Comparison of ENCODE assay signal across 28 cellular contexts in genomic region chr9:83070257-83070656, GRCh38. TPM values are rescaled to one million over a fixed set of nuclear protein-coding genes. Genes with fewer than 3 reads are reported as not detected.
A peak's percentile ranks its signal among the peaks of the same experiment; 100 is the strongest.
DNase-seq lines count a peak whose midpoint lies in the region; TF ChIP-seq lines count a peak whose summit lies in the region.
"Had no signal": no experiment of that assay in that cellular context is flagged by ENCODE, and none has a peak within 500 bp of the region (broad histone marks: within the 10 kb centered on the region; RNA-seq: fewer than 3 reads in every experiment).

No MANE protein-coding gene starts in this region.

- DNase-seq in AG08396 (ENCODE audit: low spot score) (peak; percentile 13), GM23248 (peak; percentile 87), adipocyte (ENCODE audit: low read depth) (peak; percentile 55), foreskin fibroblast (peak; percentile 32 to 75), posterior cingulate gyrus (no peak), ureter (ENCODE audit: low spot score) (no peak), PC-9 (no peak)
- no peak for DNase-seq in activated naive CD8-positive, alpha-beta T cell treated with anti-CD3 and anti-CD28 coated beads for 36 hours
- DNase-seq: ACHN; activated CD4-positive, alpha-beta T cell treated with anti-CD3 and anti-CD28 coated beads, Interleukin-2, amount 50 U/mL, for 1 hour; activated CD8-positive, alpha-beta memory T cell treated with anti-CD3 and anti-CD28 coated beads, Interleukin-2, amount 50 U/mL, for 48 hours; activated effector memory CD4-positive, alpha-beta T cell treated with anti-CD3 and anti-CD28 coated beads, Interleukin-2, amount 50 U/mL, for 16 hours; caudate nucleus; CD8-positive, alpha-beta memory T cell; DMS79; dorsolateral prefrontal cortex; left colon; MG63; natural killer cell; NCI-H1436; NCI-H526; pancreas; right lobe of liver; SIG-M5 had no signal

- TF ChIP-seq CTCF in foreskin fibroblast (IDR thresholded peaks at IDR 0.05; ENCODE audit: low read depth, low read length) = no peak
- no peak for TF ChIP-seq CTCF in PC-9 (conservative IDR thresholded peaks at IDR 0.05)

- H3K4me1 Mint-ChIP-seq in activated naive CD8-positive, alpha-beta T cell treated with anti-CD3 and anti-CD28 coated beads for 36 hours = no peaks in the 10 kb centered on the region
- H3K4me1 Mint-ChIP-seq: CD8-positive, alpha-beta memory T cell; natural killer cell; stimulated activated memory B cell treated with anti-CD40 and anti-IgM and Interleukin-4, amounts not matched to agents 10 μg/mL and 1 μg/mL and 100 μg/mL, for 72 hours had no signal

- H3K27me3 Mint-ChIP-seq in activated naive CD8-positive, alpha-beta T cell treated with anti-CD3 and anti-CD28 coated beads for 36 hours = peaks cover 11% of the 10 kb centered on the region
- H3K27me3 Mint-ChIP-seq: CD8-positive, alpha-beta memory T cell; stimulated activated memory B cell treated with anti-CD40 and anti-IgM and Interleukin-4, amounts not matched to agents 10 μg/mL and 1 μg/mL and 100 μg/mL, for 72 hours had no signal

- H2AFZ ChIP-seq in GM23248 = no peak overlapping the region
- no peak overlapping the region for H2AFZ ChIP-seq in PC-9

- no peak overlapping the region for H3K4me3 ChIP-seq in GM23248
- H3K4me3 ChIP-seq in adipocyte (ENCODE audit: low read length) = no peak overlapping the region
- no peak overlapping the region for H3K4me3 ChIP-seq in foreskin fibroblast (ENCODE audit: low read depth in 1 of 2, low read length in 2 of 2)
- no peak overlapping the region for H3K4me3 ChIP-seq in PC-9
- H3K4me3 ChIP-seq: dorsolateral prefrontal cortex, MG63, pancreas, right lobe of liver had no signal

- no peaks in the 10 kb centered on the region for H3K36me3 Mint-ChIP-seq in activated naive CD8-positive, alpha-beta T cell treated with anti-CD3 and anti-CD28 coated beads for 36 hours
- H3K36me3 Mint-ChIP-seq: CD8-positive, alpha-beta memory T cell; natural killer cell; stimulated activated memory B cell treated with anti-CD40 and anti-IgM and Interleukin-4, amounts not matched to agents 10 μg/mL and 1 μg/mL and 100 μg/mL, for 72 hours had no signal

- peaks cover 2% of the 10 kb centered on the region for H3K9me3 Mint-ChIP-seq in activated naive CD8-positive, alpha-beta T cell treated with anti-CD3 and anti-CD28 coated beads for 36 hours
- H3K9me3 Mint-ChIP-seq: stimulated activated memory B cell treated with anti-CD40 and anti-IgM and Interleukin-4, amounts not matched to agents 10 μg/mL and 1 μg/mL and 100 μg/mL, for 72 hours; T-helper 1 cell treated with Interleukin-12 subunit alpha and Interleukin-12 subunit beta and Interleukin-4 antibody, amounts not matched to agents 30 μg/mL and 1 μg/mL, for 36 hours had no signal

- H3K4me1 ChIP-seq in GM23248 (ENCODE audit: insufficient read depth) (peaks cover 28% of the 10 kb centered on the region), adipocyte (ENCODE audit: control insufficient read depth, insufficient read depth, low read length) (peaks cover 11% of the 10 kb centered on the region), PC-9 (replicated peaks; ENCODE audit: insufficient read depth) (no peaks in the 10 kb centered on the region)
- H3K4me1 ChIP-seq: right lobe of liver had no signal

- no peaks in the 10 kb centered on the region for H3K9me3 ChIP-seq in GM23248 (ENCODE audit: low read depth)
- no peaks in the 10 kb centered on the region for H3K9me3 ChIP-seq in adipocyte (ENCODE audit: control insufficient read depth, low read length)
- peaks cover 4% of the 10 kb centered on the region; the same call in 1 of the 2 replicates for H3K9me3 ChIP-seq in PC-9 (ENCODE audit: insufficient read depth, low read depth)
- H3K9me3 ChIP-seq: MG63, pancreas, right lobe of liver had no signal

- CTCF ChIA-PET in PC-9 (lab: Charles Lee) = no interaction called here

- H3K4me2 ChIP-seq in GM23248 (ENCODE audit: unreplicated experiment) = peak overlapping the region; percentile 46
- H3K4me2 ChIP-seq in PC-9 = no peak overlapping the region

- no peaks in the 10 kb centered on the region for H3K27me3 ChIP-seq in GM23248 (replicated peaks; ENCODE audit: insufficient read depth)
- H3K27me3 ChIP-seq in adipocyte (replicated peaks; ENCODE audit: control insufficient read depth, insufficient read depth, low read length) = no peaks in the 10 kb centered on the region
- no peaks in the 10 kb centered on the region for H3K27me3 ChIP-seq in PC-9 (ENCODE audit: insufficient read depth, low read depth)
- H3K27me3 ChIP-seq: MG63, pancreas, right lobe of liver had no signal

- no TSS peak for BruUV-seq in PC-9 (replicated peaks; lab: Mats Ljungman, UMichigan)

- peaks cover 26% of the 10 kb centered on the region for H3F3A ChIP-seq in GM23248 (ENCODE audit: insufficient read depth)
- H3F3A ChIP-seq in PC-9 (ENCODE audit: insufficient read depth, low read depth) = no peaks in the 10 kb centered on the region

- H3K27ac ChIP-seq in GM23248 = no peak overlapping the region
- no peak overlapping the region for H3K27ac ChIP-seq in PC-9
- H3K27ac ChIP-seq: dorsolateral prefrontal cortex, epithelial cell of prostate, pancreas, right lobe of liver, VCaP had no signal

- no peak overlapping the region for H3K27ac Mint-ChIP-seq in activated naive CD8-positive, alpha-beta T cell treated with anti-CD3 and anti-CD28 coated beads for 36 hours
- H3K27ac Mint-ChIP-seq: CD8-positive, alpha-beta memory T cell; natural killer cell; stimulated activated memory B cell treated with anti-CD40 and anti-IgM and Interleukin-4, amounts not matched to agents 10 μg/mL and 1 μg/mL and 100 μg/mL, for 72 hours; T-helper 1 cell treated with Interleukin-12 subunit alpha and Interleukin-12 subunit beta and Interleukin-4 antibody, amounts not matched to agents 30 μg/mL and 1 μg/mL, for 36 hours had no signal

- H3K4me3 Mint-ChIP-seq in activated naive CD8-positive, alpha-beta T cell treated with anti-CD3 and anti-CD28 coated beads for 36 hours = no peak overlapping the region
- H3K4me3 Mint-ChIP-seq: CD8-positive, alpha-beta memory T cell; natural killer cell; stimulated activated memory B cell treated with anti-CD40 and anti-IgM and Interleukin-4, amounts not matched to agents 10 μg/mL and 1 μg/mL and 100 μg/mL, for 72 hours; T-helper 1 cell treated with Interleukin-12 subunit alpha and Interleukin-12 subunit beta and Interleukin-4 antibody, amounts not matched to agents 30 μg/mL and 1 μg/mL, for 36 hours had no signal

- H3K9me2 ChIP-seq in GM23248 (ENCODE audit: insufficient read depth) (no peaks in the 10 kb centered on the region), PC-9 (ENCODE audit: insufficient read depth) (0 out of 2 replicates have a peak, but pooled peaks cover 6% of the 10 kb centered on the region)

- no peaks in the 10 kb centered on the region for H3K36me3 ChIP-seq in GM23248 (ENCODE audit: low read depth)
- no peaks in the 10 kb centered on the region for H3K36me3 ChIP-seq in adipocyte (ENCODE audit: control insufficient read depth, insufficient read depth, low read length, severe bottlenecking)
- H3K36me3 ChIP-seq in PC-9 (ENCODE audit: low read depth) = no peaks in the 10 kb centered on the region; the same call in 1 of the 2 replicates
- H3K36me3 ChIP-seq: MG63, pancreas, right lobe of liver had no signal

- in situ Hi-C loops in GM23248 (cut with MboI) = no loop called here

- no peak overlapping the region for H3K9ac ChIP-seq in GM23248
- no peak overlapping the region for H3K9ac ChIP-seq in adipocyte (ENCODE audit: low read length)

- POLR2A ChIA-PET in PC-9 (lab: Charles Lee; ENCODE audit: unreplicated experiment) = no interaction called here

- H4K20me1 ChIP-seq in GM23248 (ENCODE audit: insufficient read depth) (no peaks in the 10 kb centered on the region), PC-9 (ENCODE audit: insufficient read depth) (no peaks in the 10 kb centered on the region)

- no peaks in the 10 kb centered on the region for H3K79me2 ChIP-seq in GM23248 (ENCODE audit: insufficient read depth)
- H3K79me2 ChIP-seq in PC-9 (ENCODE audit: low read depth) = no peaks in the 10 kb centered on the region

- intact Hi-C loops in posterior cingulate gyrus (cut with DNase I) (no loop called here), PC-9 (cut with micrococcal nuclease; ENCODE audit: unreplicated experiment) (no loop called here)

RNA-seq across cellular contexts. Expression of gene RASEF, which starts 7.3 kb away (rescaled TPM):
- total RNA-seq in GM23248 (2014; rRNA removed; shearing (Covaris generic)) = 0.11 TPM in 1 of 2 replicates, not detected in the other
- polyA plus RNA-seq in GM23248 (2016; fragmentation: Nextera tagmentation; extraction: Ambion mirVana) = not detected in 2 replicates
- total RNA-seq in ureter (33.7 TPM), PC-9 (2021) (10.8 and 12.8 TPM in 2 replicates)
- not detected for total RNA-seq in activated naive CD8-positive, alpha-beta T cell treated with anti-CD3 and anti-CD28 coated beads for 36 hours
- total RNA-seq: CD8-positive, alpha-beta memory T cell; natural killer cell had no signal
- polyA plus RNA-seq: CD8-positive, alpha-beta memory T cell had no signal

Comparison
In these comparisons a context has a peak if more than half of its experiments do, and no peak if none do; other contexts are left out.
1. DNase-seq: peak in AG08396 (single experiment), GM23248 (single experiment), adipocyte (single experiment) and foreskin fibroblast (2 of 2); none in posterior cingulate gyrus (0 of 10), ureter (single experiment), activated naive CD8-positive, alpha-beta T cell treated with anti-CD3 and anti-CD28 coated beads for 36 hours (single experiment) and PC-9 (0 of 2).
2. RNA of gene RASEF, which starts 7.3 kb away (total RNA-seq): 33.7 TPM in ureter (single experiment) and 10.8 to 12.8 TPM in PC-9; 0.11 TPM in GM23248 and not detected in activated naive CD8-positive, alpha-beta T cell treated with anti-CD3 and anti-CD28 coated beads for 36 hours; every median in the first group is over 10 times any median in the second.